Comparison of ENCODE assay signal across 27 cellular contexts in the genomic region with DNA sequence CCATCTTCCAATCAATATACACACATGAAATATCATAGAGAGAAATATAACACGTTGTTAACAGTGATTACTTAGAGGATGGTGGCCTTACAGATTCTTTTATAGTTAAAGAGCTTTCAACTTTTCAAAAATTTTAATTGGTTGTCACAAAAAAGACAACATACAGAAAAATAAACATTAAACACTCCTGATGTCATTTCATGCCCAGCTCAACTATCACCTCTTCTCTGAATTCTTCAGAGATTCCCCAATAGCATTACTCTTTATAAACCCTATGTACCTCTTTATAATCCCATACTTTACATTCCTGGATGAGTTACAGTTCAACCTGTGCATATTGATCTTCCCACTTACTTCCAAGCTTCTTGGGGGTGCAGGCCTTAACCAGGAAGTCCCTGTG.
"Had no signal": no experiment of that assay in that cellular context is flagged by ENCODE, and none has a peak within 500 bp of the region (broad histone marks: within the 10 kb centered on the region; RNA-seq: fewer than 3 reads in every experiment).

No MANE protein-coding gene starts in this region.

- H3K4me1 ChIP-seq: stomach, suprapubic skin, testis, thyroid gland, tibial artery, tibial nerve, transverse colon, upper lobe of left lung, upper lobe of right lung, uterus, vagina had no signal

- H3K27ac ChIP-seq: stomach, suprapubic skin, testis, thoracic aorta, thyroid gland, tibial artery, tibial nerve, transverse colon, upper lobe of left lung, upper lobe of right lung, uterus, vagina had no signal

- ATAC-seq: stimulated activated effector memory CD8-positive, alpha-beta T cell treated with anti-CD3 and anti-CD28 coated beads, Interleukin-12 subunit alpha, Interleukin-12 subunit beta, amount 100 ng/mL, for 72 hours; stimulated activated memory B cell treated with anti-CD40 and anti-IgM and Interleukin-4, amounts not matched to agents 10 μg/mL and 1 μg/mL and 100 μg/mL, for 72 hours; stimulated activated naive B cell treated with anti-CD40 and anti-IgM and Interleukin-4, amounts not matched to agents 10 μg/mL and 1 μg/mL and 100 μg/mL, for 72 hours; stimulated activated naive CD8-positive, alpha-beta T cell treated with anti-CD3 and anti-CD28 coated beads, Interleukin-15, amount 100 ng/mL, for 72 hours; stimulated activated naive CD8-positive, alpha-beta T cell treated with anti-CD3 and anti-CD28 coated beads, Interleukin-15, Interleukin-2, amounts not matched to agents 100 U/mL and 50 U/mL, for 24 hours; upper lobe of right lung had no signal

- H3K36me3 ChIP-seq: stomach, suprapubic skin, thoracic aorta, thyroid gland, tibial artery, tibial nerve, transverse colon, upper lobe of left lung, upper lobe of right lung, uterus, vagina had no signal

- H3K4me3 ChIP-seq: stomach, suprapubic skin, testis, thoracic aorta, thyroid gland, tibial artery, tibial nerve, transverse colon, upper lobe of left lung, upper lobe of right lung, uterus, vagina had no signal

- H3K27me3 ChIP-seq: stomach, testis, thyroid gland, tibial artery, tibial nerve, transverse colon, upper lobe of left lung, upper lobe of right lung, uterus, vagina had no signal

- H3K9me3 ChIP-seq: suprapubic skin, testis, thoracic aorta, thyroid gland, transverse colon, upper lobe of left lung, upper lobe of right lung, uterus, vagina had no signal

- FAIRE-seq: urothelium cell line had no signal

- DNase-seq: stimulated activated CD4-positive, alpha-beta T cell treated with anti-CD3 and anti-CD28 coated beads, Interleukin-2, amount 100 ng/mL, for 48 hours; stimulated activated CD4-positive, alpha-beta T cell treated with anti-CD3 and anti-CD28 coated beads, Interleukin-4, amount 100 ng/mL, for 1 hour; stimulated activated CD4-positive, alpha-beta T cell treated with anti-CD3 and anti-CD28 coated beads, Interleukin-4, amount 100 ng/mL, for 24 hours; stimulated activated CD4-positive, alpha-beta T cell treated with anti-CD3 and anti-CD28 coated beads, Interleukin-4, amount 100 ng/mL, for 4 hours; stimulated activated CD8-positive, alpha-beta memory T cell treated with anti-CD3 and anti-CD28 coated beads, Interleukin-4, amount 100 ng/mL, for 48 hours; stimulated activated naive B cell treated with anti-CD40 and anti-IgM and Interleukin-4, amounts not matched to agents 10 μg/mL and 1 μg/mL and 100 μg/mL, for 72 hours; stimulated activated naive CD4-positive, alpha-beta T cell; stimulated activated naive CD4-positive, alpha-beta T cell treated with Interleukin-2 at 50 U/mL for 16 hours; stimulated activated naive CD8-positive, alpha-beta T cell treated with anti-CD3 and anti-CD28 coated beads, Interleukin-15, amount 100 ng/mL, for 72 hours; stimulated activated naive CD8-positive, alpha-beta T cell treated with anti-CD3 and anti-CD28 coated beads, Interleukin-15, Interleukin-2, amounts not matched to agents 100 U/mL and 50 U/mL, for 24 hours; stomach; substantia nigra; testis; thyroid gland; tibial artery; transverse colon; trophoblast cell; upper lobe of left lung; upper lobe of right lung; uterus had no signal
